ENCODE assay signal across 8 cellular contexts in the genomic region with DNA sequence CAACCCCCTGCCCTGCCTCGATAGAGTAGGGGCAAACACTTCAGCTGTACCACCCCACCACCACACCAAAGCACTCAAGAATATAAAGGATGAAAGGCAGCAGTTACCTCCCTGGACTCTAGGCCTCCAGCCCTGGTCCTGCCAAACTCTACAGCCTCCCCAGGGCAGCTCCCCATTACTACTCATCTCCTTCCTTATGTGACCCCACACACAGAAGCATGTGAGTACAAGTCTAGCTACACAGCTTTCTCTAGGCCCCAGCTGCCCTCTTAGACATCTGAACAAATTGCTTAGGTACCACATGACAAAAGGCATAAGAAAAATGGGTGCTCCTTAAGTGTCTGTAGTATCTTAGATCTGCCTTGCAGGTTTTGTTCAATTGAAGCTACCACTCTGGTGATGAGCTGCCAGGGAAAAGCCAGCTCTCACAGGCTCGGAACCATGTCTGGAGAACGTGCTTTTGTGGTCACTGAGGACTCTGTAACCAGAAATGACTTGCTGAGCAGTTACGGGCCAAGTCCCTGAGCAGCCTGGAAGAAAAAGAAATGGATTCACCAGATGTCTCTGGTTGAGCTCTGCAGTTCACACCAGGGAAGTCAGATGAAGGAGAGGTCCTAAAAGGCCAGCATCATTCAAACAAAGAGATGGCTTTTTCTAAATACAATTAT. TPM values are rescaled to one million over a fixed set of nuclear protein-coding genes. Genes with fewer than 3 reads are reported as not detected.
DNase-seq lines count a peak whose midpoint lies in the region; ATAC-seq, FAIRE-seq and TF ChIP-seq lines count a peak whose summit lies in the region.

No MANE protein-coding gene starts in this region.

- peaks cover 89% of the 10 kb centered on the region for H3K4me1 Mint-ChIP-seq in CD4-positive, alpha-beta T cell (ENCODE audit: low read depth)
- peaks cover 84% of the 10 kb centered on the region for H3K4me1 Mint-ChIP-seq in activated B cell treated with CpG ODN at 0.5 μM for 24 hours

- peak overlapping the region; percentile 97 for H3K27ac Mint-ChIP-seq in CD4-positive, alpha-beta T cell
- H3K27ac Mint-ChIP-seq in activated B cell treated with CpG ODN at 0.5 μM for 24 hours: peak overlapping the region; percentile 95

- POLR2A ChIA-PET in CD4-positive, alpha-beta T cell (lab: Charles Lee): interaction anchor here (0.8 to 8.1 kb wide), 8 partner anchors 9 to 167 kb away, joined by 3 to 105 read pairs (median 6); partner anchors contain the start of genes FMNL3 and TMBIM6
- POLR2A ChIA-PET in activated B cell treated with CpG ODN at 0.5 μM for 24 hours (lab: Charles Lee): interaction anchor here (2.3 to 20.3 kb wide), 5 partner anchors 9 to 67 kb away, joined by 11 to 265 read pairs (median 16); partner anchors contain the start of genes FMNL3 and TMBIM6
- POLR2A ChIA-PET in RWPE1 (lab: Yijun Ruan, JAX; ENCODE audit: low non-redundant PET): no interaction called here

- no peaks in the 10 kb centered on the region for H3K9me3 ChIP-seq in CD4-positive, alpha-beta T cell (ENCODE audit: control insufficient read depth, low read length)
- no peaks in the 10 kb centered on the region for H3K9me3 ChIP-seq in pancreas

- H3K36me3 Mint-ChIP-seq in CD4-positive, alpha-beta T cell (ENCODE audit: low read depth): no peaks in the 10 kb centered on the region
- H3K36me3 Mint-ChIP-seq in activated B cell treated with CpG ODN at 0.5 μM for 24 hours (ENCODE audit: low read depth): no peaks in the 10 kb centered on the region

- H3K27me3 Mint-ChIP-seq in CD4-positive, alpha-beta T cell: no peaks in the 10 kb centered on the region
- no peaks in the 10 kb centered on the region for H3K27me3 Mint-ChIP-seq in activated B cell treated with CpG ODN at 0.5 μM for 24 hours

- H3K4me1 ChIP-seq in pancreas: peaks cover 7 to 25% (median 20%) of the 10 kb centered on the region in 3 donors

- H3K9me3 Mint-ChIP-seq in CD4-positive, alpha-beta T cell: no peaks in the 10 kb centered on the region
- H3K9me3 Mint-ChIP-seq in activated B cell treated with CpG ODN at 0.5 μM for 24 hours: no peaks in the 10 kb centered on the region

- peak overlapping the region; percentile 93 for H3K27ac ChIP-seq in CD4-positive, alpha-beta T cell (ENCODE audit: low read depth, low read length)
- peak overlapping the region; percentile 74 to 89 (median 85) for H3K27ac ChIP-seq in pancreas
- H3K27ac ChIP-seq in RWPE1: no peak overlapping the region

- CTCF ChIA-PET in CD4-positive, alpha-beta T cell (lab: Charles Lee): interaction anchor here (0.7 to 3.2 kb wide), 9 partner anchors 9 to 51 kb away, joined by 3 to 13 read pairs (median 5); partner anchors contain the start of genes FMNL3 and PRPF40B
- CTCF ChIA-PET in activated B cell treated with CpG ODN at 0.5 μM for 24 hours (lab: Charles Lee): interaction anchor here (0.8 to 2.3 kb wide), 4 partner anchors 15 to 34 kb away, joined by 3 to 8 read pairs (median 6); no protein-coding TSS in a partner anchor
- CTCF ChIA-PET in RWPE1 (lab: Yijun Ruan, JAX): no interaction called here

- no peak for DNase-seq in CD4-positive, alpha-beta T cell
- DNase-seq in activated B cell treated with CpG ODN at 0.5 μM for 24 hours (no peak), fibroblast of the aortic adventitia (ENCODE audit: low read depth) (peak; percentile 41), pancreas (no peak), NCI-H1092 (lab: John Stamatoyannopoulos, UW) (no peak), SKM-1 (lab: John Stamatoyannopoulos, UW; ENCODE audit: unreplicated experiment) (no peak), RWPE1 (ENCODE audit: low spot score) (no peak), kidney glomerular epithelial cell (lab: John Stamatoyannopoulos, UW) (no peak)

- no peak for TF ChIP-seq CTCF in CD4-positive, alpha-beta T cell (IDR thresholded peaks at IDR 0.05)
- TF ChIP-seq CTCF in activated B cell treated with CpG ODN at 0.5 μM for 24 hours (IDR thresholded peaks at IDR 0.05) (no peak), fibroblast of the aortic adventitia (IDR thresholded peaks at IDR 0.05; ENCODE audit: insufficient read depth, low read length) (no peak), pancreas (IDR thresholded peaks at IDR 0.05) (no peak), RWPE1 (conservative IDR thresholded peaks at IDR 0.05; ENCODE audit: low read depth) (no peak)

- peak overlapping the region; percentile 18 for H3K4me3 ChIP-seq in fibroblast of the aortic adventitia (ENCODE audit: low read depth, low read length)
- no peak overlapping the region for H3K4me3 ChIP-seq in pancreas

- no peaks in the 10 kb centered on the region for H3K36me3 ChIP-seq in pancreas

- intact Hi-C loops in CD4-positive, alpha-beta T cell (cut with DNase I, micrococcal nuclease): no loop called here
- intact Hi-C loops in activated B cell treated with CpG ODN at 0.5 μM for 24 hours (cut with micrococcal nuclease): no loop called here
- intact Hi-C loops in pancreas (cut with DNase I): no loop called here

- H3K4me3 Mint-ChIP-seq in CD4-positive, alpha-beta T cell: peak overlapping the region; percentile 72
- H3K4me3 Mint-ChIP-seq in activated B cell treated with CpG ODN at 0.5 μM for 24 hours: peak overlapping the region; percentile 6

- ATAC-seq in CD4-positive, alpha-beta T cell (ENCODE audit: poor library complexity): no peak
- ATAC-seq in activated B cell treated with CpG ODN at 0.5 μM for 24 hours (ENCODE audit: low read depth) (no peak), pancreas (peak in 3 of 4 donors; percentile 2 to 8 (median 2))

- H3K27me3 ChIP-seq in CD4-positive, alpha-beta T cell (ENCODE audit: control insufficient read depth, insufficient read depth, low read length): no peaks in the 10 kb centered on the region
- H3K27me3 ChIP-seq in pancreas: no peaks in the 10 kb centered on the region

- FAIRE-seq in pancreas (lab: Jason Lieb, UNC): no peak

- 74 to 82% methylated on average over 4 of the region's 4 CpGs for WGBS in pancreas, 2 donors

RNA-seq across cellular contexts. Expression of gene FMNL3, which starts 32.8 kb away (rescaled TPM):
- 10 to 100 TPM; 33.3 to 34.8 TPM for total RNA-seq in CD4-positive, alpha-beta T cell
- 74.7 and 84.3 TPM in 2 replicates for total RNA-seq in activated B cell treated with CpG ODN at 0.5 μM for 24 hours
- 12.0 and 20.8 TPM in 2 replicates for total RNA-seq in fibroblast of the aortic adventitia (ENCODE audit: low replicate concordance)
- 10 to 100 TPM in 1 of 6 donors, 1 to 10 TPM in 5; 1.8 to 13.5 (median 2.7) TPM for total RNA-seq in pancreas
- polyA plus RNA-seq in pancreas: 1 to 10 TPM; 2.9 to 3.1 TPM

RNA-seq across cellular contexts. Expression of gene PRPF40B, which starts 51.1 kb away (rescaled TPM):
- 1 to 10 TPM; 4.7 to 6.5 TPM for total RNA-seq in CD4-positive, alpha-beta T cell
- total RNA-seq in activated B cell treated with CpG ODN at 0.5 μM for 24 hours: 16.4 and 23.4 TPM in 2 replicates
- 10.5 and 16.8 TPM in 2 replicates for total RNA-seq in fibroblast of the aortic adventitia (ENCODE audit: low replicate concordance)
- 10 to 100 TPM; 11.2 to 19.9 (median 13.2) TPM for total RNA-seq in pancreas
- polyA plus RNA-seq in pancreas: 10 to 100 TPM; 44.9 to 58.3 TPM

Comparison
In these comparisons a context has a peak if more than half of its experiments do, and no peak if none do; other contexts are left out.
1. ATAC-seq: peak in pancreas (3 of 4); none in CD4-positive, alpha-beta T cell (single experiment) and activated B cell treated with CpG ODN at 0.5 μM for 24 hours (single experiment).